In genomic region chr14:101340556-101340955, GRCh38 we compare ENCODE assay signal across 32 cellular contexts.
"Had no signal": no experiment of that assay in that cellular context is flagged by ENCODE, and none has a peak within 500 bp of the region (broad histone marks: within the 10 kb centered on the region; RNA-seq: fewer than 3 reads in every experiment).

No MANE protein-coding gene starts in this region.

- DNase-seq: activated effector memory CD4-positive, alpha-beta T cell treated with anti-CD3 and anti-CD28 coated beads, Interleukin-2, amount 50 U/mL, for 16 hours; activated effector memory CD4-positive, alpha-beta T cell treated with Interleukin-2 at 50 U/mL for 16 hours; activated gamma-delta T cell; activated gamma-delta T cell treated with Interleukin-2 at 50 U/mL for 16 hours; activated naive CD4-positive, alpha-beta T cell; activated naive CD4-positive, alpha-beta T cell treated with anti-CD3 and anti-CD28 coated beads for 36 hours; activated naive CD4-positive, alpha-beta T cell treated with anti-CD3 and anti-CD28 coated beads, Interleukin-2, amount 10 ng/mL, durations not matched to agents 7 days and 5 days; activated naive CD4-positive, alpha-beta T cell treated with anti-CD3 and anti-CD28 coated beads, Interleukin-2, amount 50 U/mL, for 16 hours; activated naive CD4-positive, alpha-beta T cell treated with Interleukin-2 at 50 U/mL for 16 hours; activated naive CD8-positive, alpha-beta T cell treated with anti-CD3 and anti-CD28 coated beads for 36 hours; activated naive CD8-positive, alpha-beta T cell treated with anti-CD3 and anti-CD28 coated beads, Interleukin-2, amount 10 ng/mL, durations not matched to agents 7 days and 5 days; activated naive CD8-positive, alpha-beta T cell treated with anti-CD3 and anti-CD28 coated beads, Interleukin-2, amount 50 U/mL, for 24 hours; activated T-cell treated with anti-CD3 and anti-CD28 coated beads for 4 hours; activated T-cell treated with anti-CD3 and anti-CD28 coated beads, Interleukin-2, amount 50 U/mL, for 1 hour; activated T-cell treated with anti-CD3 and anti-CD28 coated beads, Interleukin-2, amount 50 U/mL, for 24 hours; activated T-cell treated with anti-CD3 and anti-CD28 coated beads, Interleukin-2, amount 50 U/mL, for 4 hours; activated T-cell treated with anti-CD3 and anti-CD28 coated beads, Interleukin-2, amount 50 U/mL, for 48 hours; activated T-cell treated with anti-CD3 and anti-CD28 coated beads, Interleukin-2, amount 50 U/mL, for 72 hours; adrenal gland; amniotic stem cell; amygdala; anterior cingulate cortex; body of pancreas; brain microvascular endothelial cell; caudate nucleus; central memory CD4-positive, alpha-beta T cell; cerebellar nuclear complex had no signal

- H3K27me3 ChIP-seq: adrenal gland, ascending aorta, body of pancreas, brain microvascular endothelial cell, breast epithelium, cardiac muscle cell had no signal

- ATAC-seq: activated naive CD4-positive, alpha-beta T cell treated with anti-CD3 and anti-CD28 coated beads, Interleukin-2, amount 50 U/mL, for 72 hours; activated naive CD8-positive, alpha-beta T cell treated with anti-CD3 and anti-CD28 coated beads, Interleukin-2, amount 50 U/mL, for 24 hours; activated T-cell treated with anti-CD3 and anti-CD28 coated beads, Interleukin-2, amount 50 U/mL, for 4 hours; activated T-cell treated with anti-CD3 and anti-CD28 coated beads, Interleukin-2, amount 50 U/mL, for 72 hours; activated T-helper 17 cell treated with anti-CD3 and anti-CD28 coated beads, Interleukin-2, amount 50 U/mL, for 72 hours; body of pancreas had no signal

- H3K9me3 ChIP-seq: adrenal gland, ascending aorta, body of pancreas, breast epithelium had no signal

- H3K36me3 ChIP-seq: adrenal gland, ascending aorta, brain microvascular endothelial cell, breast epithelium, cardiac muscle cell had no signal

- H3K27ac ChIP-seq: adrenal gland, ascending aorta, body of pancreas, brain microvascular endothelial cell, breast epithelium, cardiac muscle cell had no signal

- H3K4me1 ChIP-seq: adrenal gland, ascending aorta, breast epithelium had no signal

- H3K4me3 ChIP-seq: adrenal gland, ascending aorta, body of pancreas, breast epithelium, cardiac muscle cell had no signal
